In genomic region chr14:91687436-91687835, GRCh38 we compare ENCODE assay signal across 7 cellular contexts. TPM values are rescaled to one million over a fixed set of nuclear protein-coding genes. Genes with fewer than 3 reads are reported as not detected.
"Had no signal": no experiment of that assay in that cellular context is flagged by ENCODE, and none has a peak within 500 bp of the region (broad histone marks: within the 10 kb centered on the region; RNA-seq: fewer than 3 reads in every experiment).

No MANE protein-coding gene starts in this region.

RNA-seq across cellular contexts. Expression of gene CATSPERB, which starts 44.5 kb away (rescaled TPM):
- total RNA-seq: OCI-LY7, PC-3, PC-9, RPMI7951, SJCRH30, SJSA1, SK-MEL-5 had no signal
